9 cellular contexts compared by ENCODE assay signal in the genomic region with DNA sequence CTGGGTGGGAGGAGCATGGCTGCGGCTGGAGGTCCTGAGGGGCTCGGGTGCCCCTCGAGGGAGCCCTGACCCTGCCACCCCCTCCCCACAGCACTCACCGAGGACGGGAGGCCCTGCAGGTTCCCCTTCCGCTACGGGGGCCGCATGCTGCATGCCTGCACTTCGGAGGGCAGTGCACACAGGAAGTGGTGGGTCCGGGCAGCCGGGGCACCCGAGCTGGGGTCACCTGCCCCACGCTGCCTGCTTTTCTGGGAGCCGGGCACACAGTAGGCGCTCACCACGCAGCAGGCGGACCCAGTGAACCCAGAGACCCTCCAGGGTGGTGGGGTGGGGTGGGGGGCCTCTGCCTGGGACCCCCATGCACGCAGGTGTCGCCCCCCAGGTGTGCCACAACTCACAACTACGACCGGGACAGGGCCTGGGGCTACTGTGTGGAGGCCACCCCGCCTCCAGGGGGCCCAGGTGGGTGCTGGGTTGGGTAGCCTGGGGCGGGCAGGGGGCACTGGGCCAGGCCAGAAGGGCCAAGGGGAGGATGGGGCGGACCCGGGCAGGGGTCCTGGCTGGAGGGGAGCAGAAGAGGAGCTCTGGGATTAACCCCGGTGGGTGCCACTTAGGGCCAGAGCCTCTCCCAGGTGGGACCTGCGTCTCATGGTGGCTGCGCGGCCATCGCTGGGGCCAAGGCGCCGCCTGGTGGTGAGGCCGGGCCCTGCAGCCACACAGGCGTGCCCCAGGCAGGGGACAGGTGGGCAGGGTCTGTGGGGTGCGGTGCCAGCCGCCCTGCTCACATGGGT. TPM values are rescaled to one million over a fixed set of nuclear protein-coding genes. Genes with fewer than 3 reads are reported as not detected.
DNase-seq lines count a peak whose midpoint lies in the region; ATAC-seq, FAIRE-seq and TF ChIP-seq lines count a peak whose summit lies in the region.
"Had no signal": no experiment of that assay in that cellular context is flagged by ENCODE, and none has a peak within 500 bp of the region (broad histone marks: within the 10 kb centered on the region; RNA-seq: fewer than 3 reads in every experiment).

No MANE protein-coding gene starts in this region.

- H3K36me3 Mint-ChIP-seq in activated CD8-positive, alpha-beta T cell treated with anti-CD3 and anti-CD28 coated beads for 36 hours (ENCODE audit: low read depth) = no peaks in the 10 kb centered on the region
- no peaks in the 10 kb centered on the region for H3K36me3 Mint-ChIP-seq in nephron progenitor cell (ENCODE audit: low read depth)

- H3K9ac ChIP-seq in H1 (replicated peaks in 1 of 4; ENCODE audit: extremely low read depth in 1 of 4, low read depth in 3 of 4, low read length in 3 of 4) = no peak overlapping the region

- H3K18ac ChIP-seq in H1 (ENCODE audit: extremely low read depth, low read length) = peak overlapping the region; percentile 60; the same call in 1 of the 2 replicates

- H3K27me3 Mint-ChIP-seq in activated CD8-positive, alpha-beta T cell treated with anti-CD3 and anti-CD28 coated beads for 36 hours = no peaks in the 10 kb centered on the region
- no peaks in the 10 kb centered on the region for H3K27me3 Mint-ChIP-seq in nephron progenitor cell (ENCODE audit: low read depth, poor library complexity)

- no peaks in the 10 kb centered on the region for H3K4me1 Mint-ChIP-seq in activated CD8-positive, alpha-beta T cell treated with anti-CD3 and anti-CD28 coated beads for 36 hours (ENCODE audit: low read depth)
- H3K4me1 Mint-ChIP-seq in nephron progenitor cell = no peaks in the 10 kb centered on the region

- no peak overlapping the region for H3K4me3 Mint-ChIP-seq in activated CD8-positive, alpha-beta T cell treated with anti-CD3 and anti-CD28 coated beads for 36 hours
- H3K4me3 Mint-ChIP-seq in nephron progenitor cell = no peak overlapping the region

- H4K5ac ChIP-seq in H1 (ENCODE audit: insufficient read length, low read depth, low read length) = no peak overlapping the region

- POLR2A ChIA-PET in BJ (lab: Charles Lee) = no interaction called here
- POLR2A ChIA-PET in activated CD8-positive, alpha-beta T cell treated with anti-CD3 and anti-CD28 coated beads for 36 hours (lab: Charles Lee) = no interaction called here
- POLR2A ChIA-PET in H1 (lab: Charles Lee; ENCODE audit: partially characterized antibody) = no interaction called here

- H3K4me3 ChIP-seq in BJ (ENCODE audit: low read depth, low read length) = no peak overlapping the region
- no peak overlapping the region for H3K4me3 ChIP-seq in H1 (ENCODE audit: extremely low read depth in 1 of 4, insufficient read depth in 2 of 4, low read depth in 3 of 4, low read length in 4 of 4)
- H3K4me3 ChIP-seq in tibial nerve = no peak overlapping the region
- H3K4me3 ChIP-seq: skin epidermis had no signal

- H3K14ac ChIP-seq in H1 (ENCODE audit: insufficient read length) = no peak overlapping the region

- no peaks in the 10 kb centered on the region for H3K27me3 ChIP-seq in BJ (ENCODE audit: control insufficient read depth, insufficient read depth, low read length)
- H3K27me3 ChIP-seq in H1 (replicated peaks in 1 of 4; ENCODE audit: control insufficient read depth in 3 of 4, extremely low read depth in 1 of 4, insufficient read depth in 3 of 4, low read length in 3 of 4) = no peaks in the 10 kb centered on the region
- H3K27me3 ChIP-seq in tibial nerve = no peaks in the 10 kb centered on the region

- ATAC-seq in GM19395 (IDR thresholded peaks at IDR 0.05; ENCODE audit: unreplicated experiment) (peak; percentile 70), GM21360 (IDR thresholded peaks at IDR 0.05; ENCODE audit: unreplicated experiment) (no peak)
- ATAC-seq in activated CD8-positive, alpha-beta T cell treated with anti-CD3 and anti-CD28 coated beads for 36 hours = peak; percentile 94

- WGBS in H1 (ENCODE audit: extremely low coverage in 1 of 2, insufficient coverage in 1 of 2, insufficient read length in 1 of 2, insufficient replicate concordance in 2 of 2, low coverage in 1 of 2, low lambda C conversion rate in 2 of 2, missing lambda C conversion rate in 1 of 2), 2 experiments = 80% methylated on average over 14 of the region's 36 CpGs; no CpG with 5 or more reads in 1 of the 2 experiments
- 43 to 70% methylated on average over 5 to 19 of the region's 36 CpGs for WGBS in tibial nerve, 2 donors

- no peaks in the 10 kb centered on the region for H3K9me3 Mint-ChIP-seq in activated CD8-positive, alpha-beta T cell treated with anti-CD3 and anti-CD28 coated beads for 36 hours
- no peaks in the 10 kb centered on the region for H3K9me3 Mint-ChIP-seq in nephron progenitor cell

- H2BK5ac ChIP-seq in H1 (ENCODE audit: low read depth, low read length) = no peak overlapping the region

- H3K56ac ChIP-seq in H1 (replicated peaks; ENCODE audit: insufficient read length, low read depth, low read length) = no peak overlapping the region

- no peak overlapping the region for H3K4me2 ChIP-seq in H1 (ENCODE audit: insufficient read depth in 1 of 2, low read depth in 2 of 2, low read length in 2 of 2)

- TF ChIP-seq EP300 in H1 (IDR thresholded peaks at IDR 0.05; ENCODE audit: borderline replicate concordance in 1 of 2, low read depth in 2 of 2, low read length in 2 of 2) (no peak), tibial nerve (IDR thresholded peaks at IDR 0.05) (no peak)

- H2AK5ac ChIP-seq in H1 (ENCODE audit: low read depth, low read length) = no peak overlapping the region

- H3K4ac ChIP-seq in H1 (replicated peaks; ENCODE audit: insufficient read length, low read depth, low read length) = no peak overlapping the region

- peak overlapping the region; percentile 17; the same call in 1 of the 2 replicates for H2BK12ac ChIP-seq in H1 (ENCODE audit: low read depth, low read length)

- TF ChIP-seq CTCF in BJ (IDR thresholded peaks at IDR 0.05; ENCODE audit: insufficient read depth, low read depth, low read length) (peak; percentile 98), H1 (IDR thresholded peaks at IDR 0.05; ENCODE audit: control extremely low read depth in 1 of 3, insufficient read depth in 1 of 3, low read depth in 1 of 3, low read length in 3 of 3) (peak in 2 of 3 experiments; percentile 96 to 97; a peak in 3 of 4 replicates), nephron progenitor cell (IDR thresholded peaks at IDR 0.05) (peak; percentile 97), tibial nerve (IDR thresholded peaks at IDR 0.05) (peak; percentile 91 to 99 (median 98))
- peak; percentile 97 for TF ChIP-seq CTCF in activated CD8-positive, alpha-beta T cell treated with anti-CD3 and anti-CD28 coated beads for 36 hours (IDR thresholded peaks at IDR 0.05)

- H4K91ac ChIP-seq in H1 (replicated peaks; ENCODE audit: insufficient read length, low read length) = no peak overlapping the region

- H3K79me1 ChIP-seq in H1 (ENCODE audit: low read depth, low read length) = no peaks in the 10 kb centered on the region

- CTCF ChIA-PET in BJ (lab: Yijun Ruan, JAX) = interaction anchor here (0.6 to 11.9 kb wide), 23 partner anchors 7 to 338 kb away, joined by 3 to 154 read pairs (median 4); no protein-coding TSS in a partner anchor
- CTCF ChIA-PET in activated CD8-positive, alpha-beta T cell treated with anti-CD3 and anti-CD28 coated beads for 36 hours (lab: Charles Lee) = interaction anchor here (0.6 to 3.5 kb wide), 11 partner anchors 8 to 336 kb away, joined by 3 to 35 read pairs (median 4); no protein-coding TSS in a partner anchor
- CTCF ChIA-PET in H1 (lab: Charles Lee; ENCODE audit: partially characterized antibody) = interaction anchor here (0.6 to 11.6 kb wide), 37 partner anchors 8 to 232 kb away, joined by 3 to 152 read pairs (median 5); a partner anchor contains a TSS

- H3K27ac ChIP-seq in H1 (ENCODE audit: low read depth, low read length) (no peak overlapping the region), tibial nerve (no peak overlapping the region)
- H3K27ac ChIP-seq: skin epidermis had no signal

- no peaks in the 10 kb centered on the region for H3K9me3 ChIP-seq in H1 (ENCODE audit: insufficient read depth in 2 of 2, low read depth in 1 of 2, low read length in 1 of 2)
- no peaks in the 10 kb centered on the region for H3K9me3 ChIP-seq in tibial nerve

- H3K23me2 ChIP-seq in H1 (ENCODE audit: low read depth, low read length) = no peaks in the 10 kb centered on the region

- TF ChIP-seq POLR2A in H1 (IDR thresholded peaks at IDR 0.05; ENCODE audit: control extremely low read depth in 1 of 2, low read depth in 2 of 2, low read length in 2 of 2) (no peak), tibial nerve (IDR thresholded peaks at IDR 0.05) (no peak)

- no peak overlapping the region for H2BK15ac ChIP-seq in H1 (ENCODE audit: low read length)

- no peak for FAIRE-seq in H1 (lab: Jason Lieb, UNC)

- no peak overlapping the region; the same call in none of the 2 replicates for H4K8ac ChIP-seq in H1 (ENCODE audit: extremely low read depth, insufficient read depth, low read length)

- no peak overlapping the region for H2BK20ac ChIP-seq in H1 (ENCODE audit: low read length)

- H4K20me1 ChIP-seq in H1 (replicated peaks in 1 of 2; ENCODE audit: control insufficient read depth in 1 of 2, insufficient read depth in 2 of 2, low read length in 2 of 2) = no peaks in the 10 kb centered on the region

- no peak overlapping the region for H3K27ac Mint-ChIP-seq in activated CD8-positive, alpha-beta T cell treated with anti-CD3 and anti-CD28 coated beads for 36 hours
- H3K27ac Mint-ChIP-seq in nephron progenitor cell = no peak overlapping the region

- H2AFZ ChIP-seq in H1 (ENCODE audit: low read length) = no peak overlapping the region

- H3K4me1 ChIP-seq in H1 (replicated peaks in 1 of 4; ENCODE audit: control insufficient read depth in 3 of 4, insufficient read depth in 4 of 4, low read length in 3 of 4) (no peaks in the 10 kb centered on the region), tibial nerve (peaks cover 0 to 7% (median 2%) of the 10 kb centered on the region in 4 donors)

- H3K36me3 ChIP-seq in BJ (ENCODE audit: control insufficient read depth, insufficient read depth, low read length) (no peaks in the 10 kb centered on the region), H1 (ENCODE audit: control insufficient read depth in 2 of 4, insufficient read depth in 4 of 4, low read length in 3 of 4) (no peaks in the 10 kb centered on the region), tibial nerve (no peaks in the 10 kb centered on the region)

- DNase-seq in BJ (ENCODE audit: low read depth) (no peak), NCI-H128 (lab: John Stamatoyannopoulos, UW; ENCODE audit: unreplicated experiment) (peak; percentile 1), H1 (ENCODE audit: low read depth in 1 of 2, low spot score in 2 of 2) (peak in 1 of 2 experiments; percentile 93), nephron progenitor cell (peak; percentile 76), tibial nerve (ENCODE audit: low spot score in 2 of 2) (peak in 1 of 2 donors; percentile 18)
- peak; percentile 71 for DNase-seq in activated CD8-positive, alpha-beta T cell treated with anti-CD3 and anti-CD28 coated beads for 36 hours

- intact Hi-C loops in activated CD8-positive, alpha-beta T cell treated with anti-CD3 and anti-CD28 coated beads for 36 hours (cut with micrococcal nuclease) = loop anchor here (1.0 to 5.0 kb wide), 2 partner anchors 96 to 249 kb away; no protein-coding TSS in a partner anchor

- no peaks in the 10 kb centered on the region for H3K79me2 ChIP-seq in H1 (ENCODE audit: control insufficient read depth in 1 of 2, insufficient read depth in 2 of 2, low read length in 2 of 2)

- peak; percentile 96 to 97 for TF ChIP-seq RAD21 in H1 (IDR thresholded peaks at IDR 0.05 in 1 of 2, conservative IDR thresholded peaks at IDR 0.05 in 1 of 2; ENCODE audit: low read depth in 2 of 2, low read length in 2 of 2)

- no peak overlapping the region for H3K23ac ChIP-seq in H1 (ENCODE audit: insufficient read length)

- no peak overlapping the region for H2BK120ac ChIP-seq in H1 (replicated peaks; ENCODE audit: low read depth, low read length)

RNA-seq across cellular contexts. Expression of a gene that starts 1.4 kb away (rescaled TPM):
- polyA plus RNA-seq in BJ (2011; rRNA removed) (not detected in 2 replicates), H1 (2011; rRNA removed) (0.14 and 0.35 TPM in 2 replicates)
- polyA minus RNA-seq in BJ (2011; rRNA and poly(A)+ RNA removed) = not detected in 2 replicates
- not detected for total RNA-seq in activated CD8-positive, alpha-beta T cell treated with anti-CD3 and anti-CD28 coated beads for 36 hours
- 0.15 TPM in 1 of 2 replicates, not detected in the other for total RNA-seq in H1 (2021; fragmentation: NEBNext Ultra II Directional; extraction: Animal tissue kit (Norgen Biotek cat#: 25700))
- polyA plus RNA-seq in H1 (2011; cell fraction: cytosol; rRNA removed) = 0.34 TPM
- 2.4 TPM for polyA plus RNA-seq in H1 (2011; cell fraction: nucleus; rRNA removed)
- polyA plus RNA-seq in H1 (2012, experiment 1 of 2) = 0.60 TPM in 1 of 4 replicates, not detected in the others
- polyA plus RNA-seq in H1 (2012, experiment 2 of 2) = not detected
- polyA plus RNA-seq in H1 (2013, experiment 1 of 2) = 0.10 TPM
- polyA plus RNA-seq in H1 (2013, experiment 2 of 2) = 0.07 TPM
- not detected in 2 replicates for polyA minus RNA-seq in H1 (2011; rRNA and poly(A)+ RNA removed)
- polyA minus RNA-seq in H1 (2011; cell fraction: cytosol; rRNA and poly(A)+ RNA removed) = not detected
- not detected for polyA minus RNA-seq in H1 (2011; cell fraction: nucleus; rRNA and poly(A)+ RNA removed)
- not detected for total RNA-seq in tibial nerve

RNA-seq across cellular contexts. Expression of a gene that starts 20.0 kb away (rescaled TPM):
- polyA plus RNA-seq in BJ (2011; rRNA removed) = not detected in 2 replicates
- polyA minus RNA-seq in BJ (2011; rRNA and poly(A)+ RNA removed) = not detected in 2 replicates
- total RNA-seq in activated CD8-positive, alpha-beta T cell treated with anti-CD3 and anti-CD28 coated beads for 36 hours = not detected
- total RNA-seq in H1 (2021; fragmentation: NEBNext Ultra II Directional; extraction: Animal tissue kit (Norgen Biotek cat#: 25700)) = not detected in 2 replicates
- 0.32 and 0.36 TPM in 2 replicates for polyA plus RNA-seq in H1 (2011; rRNA removed)
- polyA plus RNA-seq in H1 (2011; cell fraction: cytosol; rRNA removed) = 0.19 TPM
- 0.27 TPM for polyA plus RNA-seq in H1 (2011; cell fraction: nucleus; rRNA removed)
- 0.09 to 0.32 TPM (median 0.25 TPM) in 3 of 4 replicates, not detected in the other for polyA plus RNA-seq in H1 (2012, experiment 1 of 2)
- 0.09 TPM for polyA plus RNA-seq in H1 (2012, experiment 2 of 2)
- polyA plus RNA-seq in H1 (2013, experiment 1 of 2) = 0.14 TPM
- polyA plus RNA-seq in H1 (2013, experiment 2 of 2) = 0.13 TPM
- polyA minus RNA-seq in H1 (2011; rRNA and poly(A)+ RNA removed) = not detected in 2 replicates
- polyA minus RNA-seq in H1 (2011; cell fraction: cytosol; rRNA and poly(A)+ RNA removed) = not detected
- polyA minus RNA-seq in H1 (2011; cell fraction: nucleus; rRNA and poly(A)+ RNA removed) = not detected
- under 1 TPM in 1 of 4 donors, not detected in 3; 0.66 TPM for total RNA-seq in tibial nerve
